ENCODE assay signal across 27 cellular contexts in genomic region chr9:135827301-135827700, GRCh38.
"Had no signal": no experiment of that assay in that cellular context is flagged by ENCODE, and none has a peak within 500 bp of the region (broad histone marks: within the 10 kb centered on the region; RNA-seq: fewer than 3 reads in every experiment).

No MANE protein-coding gene starts in this region.

- H3K4me3 Mint-ChIP-seq: activated B cell treated with CpG ODN at 0.5 μM for 24 hours; activated CD8-positive, alpha-beta T cell treated with anti-CD3 and anti-CD28 coated beads for 36 hours; activated naive CD4-positive, alpha-beta T cell treated with anti-CD3 and anti-CD28 coated beads, Interleukin-2, amount 10 ng/mL, durations not matched to agents 7 days and 5 days; activated naive CD8-positive, alpha-beta T cell; activated naive CD8-positive, alpha-beta T cell treated with anti-CD3 and anti-CD28 coated beads, Interleukin-2, amount 50 U/mL, for 24 hours; brain; T-helper 2 cell treated with Interferon-gamma antibody and Interleukin-4, amounts not matched to agents 5 μg/mL and 100 μg/mL, for 36 hours had no signal

- DNase-seq: activated B cell treated with CpG ODN at 0.5 μM for 24 hours; activated CD4-positive, alpha-beta T cell treated with anti-CD3 and anti-CD28 coated beads for 48 hours; activated CD4-positive, CD25-positive, alpha-beta regulatory T cell treated with anti-CD3 and anti-CD28 coated beads, Interleukin-2, amount 50 U/mL, for 72 hours; activated CD8-positive, alpha-beta T cell treated with anti-CD3 and anti-CD28 coated beads for 36 hours; activated naive CD4-positive, alpha-beta T cell treated with anti-CD3 and anti-CD28 coated beads, Interleukin-2, amount 10 ng/mL, durations not matched to agents 7 days and 5 days; activated naive CD8-positive, alpha-beta T cell treated with anti-CD3 and anti-CD28 coated beads, Interleukin-2, amount 50 U/mL, for 24 hours; activated T-cell treated with anti-CD3 and anti-CD28 coated beads, Interleukin-2, amount 50 U/mL, for 1 hour; anterior cingulate cortex; central memory CD4-positive, alpha-beta T cell; Karpas-422; KBM-7; MG63; NCI-H1048; NCI-H1105 treated with DMSO at 0.1 percent for 48 hours; NCI-H1436; NCI-H1694; NCI-H1930; NCI-H2081 treated with DMSO at 0.1 percent for 48 hours; NCI-H345; NCI-H524 treated with DMSO at 0.1 percent for 48 hours; NK-92 treated with Interleukin-12 subunit alpha and Interleukin-12 subunit beta, amount 100 ng/mL, for 24 hours; PC-9 had no signal

- H3K27me3 ChIP-seq: MG63 had no signal

- H3K27me3 Mint-ChIP-seq: activated B cell treated with CpG ODN at 0.5 μM for 24 hours; activated CD8-positive, alpha-beta T cell treated with anti-CD3 and anti-CD28 coated beads for 36 hours; activated naive CD4-positive, alpha-beta T cell treated with anti-CD3 and anti-CD28 coated beads, Interleukin-2, amount 10 ng/mL, durations not matched to agents 7 days and 5 days; activated naive CD8-positive, alpha-beta T cell; activated naive CD8-positive, alpha-beta T cell treated with anti-CD3 and anti-CD28 coated beads, Interleukin-2, amount 50 U/mL, for 24 hours had no signal

- H3K27ac ChIP-seq: PC-9, RWPE1 had no signal

- ATAC-seq: activated CD8-positive, alpha-beta T cell treated with anti-CD3 and anti-CD28 coated beads for 36 hours; activated naive CD8-positive, alpha-beta T cell treated with anti-CD3 and anti-CD28 coated beads, Interleukin-2, amount 50 U/mL, for 24 hours; Right ventricle myocardium inferior had no signal

- H3K4me3 ChIP-seq: MG63, PC-9 had no signal

- H3K27ac Mint-ChIP-seq: activated B cell treated with CpG ODN at 0.5 μM for 24 hours; activated CD8-positive, alpha-beta T cell treated with anti-CD3 and anti-CD28 coated beads for 36 hours; activated naive CD4-positive, alpha-beta T cell treated with anti-CD3 and anti-CD28 coated beads, Interleukin-2, amount 10 ng/mL, durations not matched to agents 7 days and 5 days; activated naive CD8-positive, alpha-beta T cell; activated naive CD8-positive, alpha-beta T cell treated with anti-CD3 and anti-CD28 coated beads, Interleukin-2, amount 50 U/mL, for 24 hours; T-helper 2 cell treated with Interferon-gamma antibody and Interleukin-4, amounts not matched to agents 5 μg/mL and 100 μg/mL, for 36 hours had no signal

- H3K4me1 Mint-ChIP-seq: activated naive CD4-positive, alpha-beta T cell treated with anti-CD3 and anti-CD28 coated beads, Interleukin-2, amount 10 ng/mL, durations not matched to agents 7 days and 5 days had no signal
